ENCODE assay signal across 2 cellular contexts in genomic region chr11:46633291-46634217, GRCh38.
TF ChIP-seq lines count a peak whose summit lies in the region.

No MANE protein-coding gene starts in this region.

TF ChIP-seq in GM23338, 12 proteins besides CTCF, POLR2A, EP300 and RAD21:
- TF ChIP-seq EZH2 (IDR thresholded peaks at IDR 0.05; ENCODE audit: low read depth, unreplicated experiment) (no peak), STAT1 (IDR thresholded peaks at IDR 0.05; ENCODE audit: unreplicated experiment) (no peak), ETS1 (IDR thresholded peaks at IDR 0.05) (no peak), NANOG (IDR thresholded peaks at IDR 0.05; ENCODE audit: borderline replicate concordance) (no peak), CREB1 (CRISPR knock-in tag; IDR thresholded peaks at IDR 0.05; ENCODE audit: low read depth) (no peak), ZNF331 (CRISPR knock-in tag; IDR thresholded peaks at IDR 0.05; ENCODE audit: low read depth) (no peak), REST (IDR thresholded peaks at IDR 0.05; ENCODE audit: unreplicated experiment) (no peak), ZNF114 (CRISPR knock-in tag; IDR thresholded peaks at IDR 0.05) (no peak), JUNB (IDR thresholded peaks at IDR 0.05; ENCODE audit: unreplicated experiment) (no peak), POLR2AphosphoS5 (IDR thresholded peaks at IDR 0.05; ENCODE audit: low read depth) (no peak), ZNF462 (CRISPR knock-in tag; IDR thresholded peaks at IDR 0.05) (no peak)

TF ChIP-seq in HepG2, 621 proteins besides CTCF, POLR2A, EP300 and RAD21 (continues in another document):
- no peak for TF ChIP-seq ZNF710 (CRISPR knock-in tag; IDR thresholded peaks at IDR 0.05; ENCODE audit: borderline replicate concordance)
- no peak for TF ChIP-seq ZSCAN22 (CRISPR knock-in tag; IDR thresholded peaks at IDR 0.05)
- TF ChIP-seq ATM (IDR thresholded peaks at IDR 0.05; ENCODE audit: borderline replicate concordance): no peak
- TF ChIP-seq ZNF282 (IDR thresholded peaks at IDR 0.05; ENCODE audit: partially characterized antibody): no peak
- no peak for TF ChIP-seq GZF1 (CRISPR knock-in tag; IDR thresholded peaks at IDR 0.05)
- TF ChIP-seq SIX4 (CRISPR knock-in tag; IDR thresholded peaks at IDR 0.05): no peak
- no peak for TF ChIP-seq DMAP1 (CRISPR knock-in tag; IDR thresholded peaks at IDR 0.05)
- peak; percentile 47; the same call in 1 of the 2 replicates for TF ChIP-seq AHDC1 (CRISPR knock-in tag; IDR thresholded peaks at IDR 0.05; ENCODE audit: borderline replicate concordance)
- no peak for TF ChIP-seq IRF2 (CRISPR knock-in tag; IDR thresholded peaks at IDR 0.05)
- TF ChIP-seq RFX1 (IDR thresholded peaks at IDR 0.05): no peak
- TF ChIP-seq ZNF501 (CRISPR knock-in tag; IDR thresholded peaks at IDR 0.05): no peak
- no peak for TF ChIP-seq MAX (IDR thresholded peaks at IDR 0.05)
- no peak for TF ChIP-seq POGZ (CRISPR knock-in tag; IDR thresholded peaks at IDR 0.05)
- TF ChIP-seq ZMAT5 (CRISPR knock-in tag; IDR thresholded peaks at IDR 0.05; ENCODE audit: borderline replicate concordance, low read depth): no peak
- no peak for TF ChIP-seq GATAD1 (CRISPR knock-in tag; IDR thresholded peaks at IDR 0.05)
- peak; percentile 66 for TF ChIP-seq TCF7 (IDR thresholded peaks at IDR 0.05; ENCODE audit: low read depth)
- TF ChIP-seq ZBTB37 (CRISPR knock-in tag; IDR thresholded peaks at IDR 0.05): no peak
- no peak for TF ChIP-seq MLXIP (CRISPR knock-in tag; IDR thresholded peaks at IDR 0.05; ENCODE audit: borderline replicate concordance)
- no peak for TF ChIP-seq ZNF646 (CRISPR knock-in tag; IDR thresholded peaks at IDR 0.05)
- TF ChIP-seq YEATS4 (CRISPR knock-in tag; IDR thresholded peaks at IDR 0.05; ENCODE audit: borderline replicate concordance): no peak
- TF ChIP-seq ATF7 (IDR thresholded peaks at IDR 0.05): no peak
- no peak for TF ChIP-seq ATF7 (CRISPR knock-in tag; IDR thresholded peaks at IDR 0.05)
- no peak for TF ChIP-seq ZFP91 (CRISPR knock-in tag; IDR thresholded peaks at IDR 0.05; ENCODE audit: borderline replicate concordance)
- TF ChIP-seq TBX3 (IDR thresholded peaks at IDR 0.05; ENCODE audit: borderline replicate concordance): no peak
- peak; percentile 29; the same call in 1 of the 2 replicates for TF ChIP-seq SAP130 (CRISPR knock-in tag; IDR thresholded peaks at IDR 0.05; ENCODE audit: low read depth)
- no peak for TF ChIP-seq FOXA1 (IDR thresholded peaks at IDR 0.05)
- TF ChIP-seq FOXA1 (CRISPR knock-in tag; IDR thresholded peaks at IDR 0.05): no peak
- no peak for TF ChIP-seq MIXL1 (CRISPR knock-in tag; IDR thresholded peaks at IDR 0.05)
- TF ChIP-seq ZNF235 (CRISPR knock-in tag; IDR thresholded peaks at IDR 0.05; ENCODE audit: borderline replicate concordance): no peak
- TF ChIP-seq ZNF362 (CRISPR knock-in tag; IDR thresholded peaks at IDR 0.05; ENCODE audit: borderline replicate concordance): peak; percentile 78; the same call in 1 of the 2 replicates
